24 cellular contexts compared by ENCODE assay signal in genomic region chr10:108422286-108422685, GRCh38.
"Had no signal": no experiment of that assay in that cellular context is flagged by ENCODE, and none has a peak within 500 bp of the region (broad histone marks: within the 10 kb centered on the region; RNA-seq: fewer than 3 reads in every experiment).

No MANE protein-coding gene starts in this region.

- H3K27me3 Mint-ChIP-seq: naive thymus-derived CD4-positive, alpha-beta T cell; natural killer cell treated with Interleukin-12 subunit alpha and Interleukin-12 subunit beta and Interleukin-15 and Interleukin-18, amount 100 ng/mL, for 72 hours; progenitor cell of endocrine pancreas; stimulated activated naive CD8-positive, alpha-beta T cell treated with anti-CD3 and anti-CD28 coated beads, Interleukin-15, Interleukin-2, amounts not matched to agents 100 ng/mL and 50 ng/mL, for 24 hours had no signal

- H3K27me3 ChIP-seq: ovary, right atrium auricular region, spleen, suprapubic skin, tibial artery, upper lobe of right lung had no signal

- H3K4me3 ChIP-seq: left ventricle myocardium inferior, lung, mucosa of descending colon, ovary, right atrium auricular region, spleen, suprapubic skin, thoracic aorta, tibial artery, upper lobe of right lung had no signal

- H3K4me1 ChIP-seq: left ventricle myocardium inferior, right atrium auricular region, suprapubic skin, upper lobe of right lung had no signal

- DNase-seq: islet precursor cell; left ventricle myocardium inferior; mesendoderm; midbrain; mucosa of descending colon; naive thymus-derived CD4-positive, alpha-beta T cell; ovary; small intestine; spleen; stimulated activated CD4-positive, alpha-beta T cell treated with anti-CD3 and anti-CD28 coated beads, Interleukin-4, amount 100 ng/mL, for 24 hours; stimulated activated naive CD4-positive, alpha-beta T cell; tibial artery; trophoblast cell; upper lobe of right lung had no signal

- FAIRE-seq: small intestine, urothelium cell line had no signal

- H3K4me3 Mint-ChIP-seq: naive thymus-derived CD4-positive, alpha-beta T cell; natural killer cell treated with Interleukin-12 subunit alpha and Interleukin-12 subunit beta and Interleukin-15 and Interleukin-18, amount 100 ng/mL, for 72 hours; stimulated activated effector memory CD8-positive, alpha-beta T cell treated with anti-CD3 and anti-CD28 coated beads, Interleukin-12 subunit alpha, Interleukin-12 subunit beta, amount 100 ng/mL, for 72 hours; stimulated activated naive CD8-positive, alpha-beta T cell treated with anti-CD3 and anti-CD28 coated beads, Interleukin-15, Interleukin-2, amounts not matched to agents 100 ng/mL and 50 ng/mL, for 24 hours had no signal

- ATAC-seq: mucosa of descending colon; naive thymus-derived CD4-positive, alpha-beta T cell; natural killer cell treated with Interleukin-12 subunit alpha and Interleukin-12 subunit beta and Interleukin-15 and Interleukin-18, amount 100 ng/mL, for 72 hours; sciatic nerve; stimulated activated effector memory CD8-positive, alpha-beta T cell treated with anti-CD3 and anti-CD28 coated beads, Interleukin-12 subunit alpha, Interleukin-12 subunit beta, amount 100 ng/mL, for 72 hours; upper lobe of right lung had no signal

- H3K27ac ChIP-seq: left ventricle myocardium inferior, ovary, right atrium auricular region, spleen, suprapubic skin, thoracic aorta, tibial artery, upper lobe of right lung had no signal

- H3K36me3 ChIP-seq: left ventricle myocardium inferior, ovary, right atrium auricular region, spleen, suprapubic skin, thoracic aorta, tibial artery, upper lobe of right lung had no signal

- H3K9me3 ChIP-seq: left ventricle myocardium inferior, mucosa of descending colon, ovary, right atrium auricular region, spleen, suprapubic skin, thoracic aorta, tibial artery, upper lobe of right lung had no signal

- H3K27ac Mint-ChIP-seq: naive thymus-derived CD4-positive, alpha-beta T cell; natural killer cell treated with Interleukin-12 subunit alpha and Interleukin-12 subunit beta and Interleukin-15 and Interleukin-18, amount 100 ng/mL, for 72 hours; progenitor cell of endocrine pancreas; stimulated activated effector memory CD8-positive, alpha-beta T cell treated with anti-CD3 and anti-CD28 coated beads, Interleukin-12 subunit alpha, Interleukin-12 subunit beta, amount 100 ng/mL, for 72 hours; stimulated activated naive CD8-positive, alpha-beta T cell treated with anti-CD3 and anti-CD28 coated beads, Interleukin-15, Interleukin-2, amounts not matched to agents 100 ng/mL and 50 ng/mL, for 24 hours had no signal

- H3K9me3 Mint-ChIP-seq: stimulated activated naive CD8-positive, alpha-beta T cell treated with anti-CD3 and anti-CD28 coated beads, Interleukin-15, Interleukin-2, amounts not matched to agents 100 ng/mL and 50 ng/mL, for 24 hours had no signal

- H3K36me3 Mint-ChIP-seq: naive thymus-derived CD4-positive, alpha-beta T cell; natural killer cell treated with Interleukin-12 subunit alpha and Interleukin-12 subunit beta and Interleukin-15 and Interleukin-18, amount 100 ng/mL, for 72 hours; stimulated activated effector memory CD8-positive, alpha-beta T cell treated with anti-CD3 and anti-CD28 coated beads, Interleukin-12 subunit alpha, Interleukin-12 subunit beta, amount 100 ng/mL, for 72 hours had no signal

- H3K4me1 Mint-ChIP-seq: naive thymus-derived CD4-positive, alpha-beta T cell; stimulated activated effector memory CD8-positive, alpha-beta T cell treated with anti-CD3 and anti-CD28 coated beads, Interleukin-12 subunit alpha, Interleukin-12 subunit beta, amount 100 ng/mL, for 72 hours had no signal
